In the genomic region with DNA sequence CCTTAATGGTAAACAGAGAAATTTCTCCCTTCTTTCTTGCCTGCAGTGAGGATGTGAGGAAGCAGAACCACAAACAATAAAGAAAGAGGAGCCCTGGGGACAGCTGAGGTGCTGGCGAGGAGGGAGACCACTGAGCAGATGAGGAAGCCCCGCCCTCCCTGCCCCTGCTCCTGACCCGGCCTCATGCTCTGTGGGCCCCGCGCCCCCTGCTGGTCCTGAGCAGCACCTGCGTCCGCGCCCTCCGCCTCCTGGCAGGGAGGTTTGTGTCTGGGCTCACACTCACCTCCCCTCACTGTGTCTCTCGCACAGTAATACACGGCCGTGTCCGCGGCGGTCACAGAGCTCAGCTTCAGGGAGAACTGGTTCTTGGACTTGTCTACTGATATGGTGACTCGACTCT, we compare ENCODE assay signal across 8 cellular contexts.
DNase-seq lines count a peak whose midpoint lies in the region; ATAC-seq, FAIRE-seq and TF ChIP-seq lines count a peak whose summit lies in the region.
"Not testable (repeated sequence)": the region's sequence is repeated elsewhere in the genome, so short reads cannot be mapped to it uniquely, and the experiment has no call there.

No MANE protein-coding gene starts in this region.

- H3K4me2 ChIP-seq in DND-41 (ENCODE audit: insufficient read depth, low read length); GM12878 (ENCODE audit: control insufficient read depth, insufficient read depth): not testable (repeated sequence)

- 0% methylated on average over 7 of the region's 16 CpGs for WGBS in GM12878 (ENCODE audit: insufficient coverage, insufficient replicate concordance, low lambda C conversion rate, missing lambda C conversion rate)

- CTCF ChIA-PET in GM12878 (lab: Yijun Ruan, JAX): not testable (repeated sequence)

- not testable (repeated sequence) for TF ChIP-seq RAD21 in GM12878 (IDR thresholded peaks at IDR 0.05; ENCODE audit: insufficient read depth, low read depth, low read length)

- H3K79me2 ChIP-seq in DND-41 (ENCODE audit: insufficient read depth, low read length); GM12878 (ENCODE audit: control insufficient read depth, insufficient read depth, low read length): not testable (repeated sequence)

- TF ChIP-seq POLR2A in GM12878 (IDR thresholded peaks at IDR 0.05; ENCODE audit: low read depth, low read length): not testable (repeated sequence)

- not testable (repeated sequence) for H3K9me3 ChIP-seq in DND-41 (ENCODE audit: insufficient read depth, low read length, severe bottlenecking); GM12878 (replicated peaks; ENCODE audit: control insufficient read depth, insufficient read depth, low read length)

- H3K4me3 ChIP-seq in DND-41 (ENCODE audit: low read depth in 1 of 2, low read length in 2 of 2); GM12878: not testable (repeated sequence)

- not testable (repeated sequence) for FAIRE-seq in GM12878 (lab: Jason Lieb, UNC)

- not testable (repeated sequence) for DNase-seq in DND-41; GM12878 (ENCODE audit: low read depth, low spot score)

- H4K20me1 ChIP-seq in DND-41 (ENCODE audit: insufficient read depth, low read length); GM12878 (ENCODE audit: control insufficient read depth, insufficient read depth): not testable (repeated sequence)

- SMC1A ChIA-PET in GM12878 (lab: Charles Lee; ENCODE audit: uncharacterized antibody, unreplicated experiment): not testable (repeated sequence)

- H3K9ac ChIP-seq in DND-41 (ENCODE audit: low read depth, low read length); GM12878 (ENCODE audit: control insufficient read depth, insufficient read depth, low read length): not testable (repeated sequence)

- TF ChIP-seq EP300 in GM12878 (IDR thresholded peaks at IDR 0.05; ENCODE audit: borderline replicate concordance in 1 of 2, control insufficient read depth in 1 of 2, low read depth in 2 of 2, low read length in 2 of 2): not testable (repeated sequence)

- intact Hi-C loops in GM12878 (cut with micrococcal nuclease; ENCODE audit: unreplicated experiment): not testable (repeated sequence)

- TF ChIP-seq CTCF in DND-41 (IDR thresholded peaks at IDR 0.05; ENCODE audit: borderline replicate concordance, extremely low read depth, low read length, poor library complexity, severe bottlenecking); GM12878 (IDR thresholded peaks at IDR 0.05 in 2 of 3, conservative IDR thresholded peaks at IDR 0.05 in 1 of 3; ENCODE audit: control insufficient read depth in 2 of 3, extremely low read depth in 1 of 3, insufficient read depth in 1 of 3, low read depth in 3 of 3, low read length in 3 of 3): not testable (repeated sequence)

- H3K36me3 ChIP-seq in DND-41 (ENCODE audit: insufficient read depth, low read length); GM12878 (ENCODE audit: control insufficient read depth in 2 of 2, insufficient read depth in 2 of 2, low read length in 1 of 2): not testable (repeated sequence)

- H3K4me1 ChIP-seq in DND-41 (ENCODE audit: insufficient read depth, low read length); GM12878 (ENCODE audit: control insufficient read depth, insufficient read depth, low read length): not testable (repeated sequence)

- not testable (repeated sequence) for H3K27ac ChIP-seq in DND-41 (ENCODE audit: low read length); GM12878 (ENCODE audit: control insufficient read depth, insufficient read depth)

- H3K27me3 ChIP-seq in DND-41 (ENCODE audit: insufficient read depth, low read length, poor library complexity); GM12878 (replicated peaks in 1 of 2; ENCODE audit: control insufficient read depth in 2 of 2, insufficient read depth in 2 of 2, low read length in 1 of 2): not testable (repeated sequence)

- ATAC-seq in DND-41 (ENCODE audit: insufficient read depth, low read depth) (peak; percentile 69), GM18867 (IDR thresholded peaks at IDR 0.05; ENCODE audit: unreplicated experiment) (peak; percentile 82), GM19351 (IDR thresholded peaks at IDR 0.05; ENCODE audit: unreplicated experiment) (peak; percentile 90), GM21529 (IDR thresholded peaks at IDR 0.05; ENCODE audit: unreplicated experiment) (peak; percentile 79), HG02642 (IDR thresholded peaks at IDR 0.05; ENCODE audit: poor library complexity, unreplicated experiment) (peak; percentile 86), HG03103 (IDR thresholded peaks at IDR 0.05; ENCODE audit: low read depth, unreplicated experiment) (peak; percentile 80), HG03460 (IDR thresholded peaks at IDR 0.05; ENCODE audit: unreplicated experiment) (peak; percentile 67), GM12878 (peak; percentile 77)

- not testable (repeated sequence) for H2AFZ ChIP-seq in DND-41 (ENCODE audit: low read depth, low read length); GM12878 (ENCODE audit: control insufficient read depth, low read depth, low read length)

- in situ Hi-C loops in GM12878 (cut with MboI): not testable (repeated sequence)

- POLR2A ChIA-PET in GM12878 (lab: Charles Lee): not testable (repeated sequence)

- RAD21 ChIA-PET in GM12878 (lab: Charles Lee; ENCODE audit: unreplicated experiment): not testable (repeated sequence)

- not testable (repeated sequence) for BruUV-seq in GM12878 (replicated peaks; lab: Mats Ljungman, UMichigan)
